16 cellular contexts compared by ENCODE assay signal in the genomic region with DNA sequence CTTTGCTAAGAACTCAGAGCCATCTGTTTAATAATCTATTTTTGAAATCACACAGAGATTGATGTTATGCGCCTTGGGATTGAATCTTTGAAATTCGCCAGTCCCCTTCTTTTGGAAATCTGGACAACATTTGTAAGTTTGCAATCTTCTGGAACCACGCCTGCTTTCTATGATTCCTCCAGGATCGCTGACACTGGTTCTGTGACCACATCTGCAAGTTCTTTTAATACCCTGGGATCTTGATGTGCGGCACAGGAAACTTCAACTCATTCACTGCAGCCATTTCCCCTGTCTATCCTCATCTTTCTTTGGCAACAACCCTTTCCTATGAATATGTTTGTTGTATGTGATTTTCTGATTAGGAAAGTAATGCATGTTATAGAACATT.
DNase-seq lines count a peak whose midpoint lies in the region; ATAC-seq and TF ChIP-seq lines count a peak whose summit lies in the region.
"Had no signal": no experiment of that assay in that cellular context is flagged by ENCODE, and none has a peak within 500 bp of the region (broad histone marks: within the 10 kb centered on the region; RNA-seq: fewer than 3 reads in every experiment).

No MANE protein-coding gene starts in this region.

- no peak overlapping the region for H2BK15ac ChIP-seq in mesendoderm (replicated peaks; ENCODE audit: low read depth)

- 70% methylated on average over 5 of the region's 5 CpGs for WGBS in mammary epithelial cell (ENCODE audit: low coverage, missing lambda C conversion rate)
- no CpG with 5 or more reads among the region's 5 CpGs for WGBS in mesendoderm (ENCODE audit: extremely low coverage, insufficient coverage, low lambda C conversion rate)

- H3K18ac ChIP-seq in mesendoderm (ENCODE audit: low read length), result no peak overlapping the region

- no peak overlapping the region for H2AFZ ChIP-seq in mammary epithelial cell (ENCODE audit: low read depth, low read length)
- H2AFZ ChIP-seq: GM23338 had no signal

- H3K9ac ChIP-seq in BLaER1, result no peak overlapping the region
- H3K9ac ChIP-seq in subcutaneous abdominal adipose tissue (ENCODE audit: low read length in 5 of 5), result no peak overlapping the region
- no peak overlapping the region for H3K9ac ChIP-seq in mammary epithelial cell (ENCODE audit: insufficient read depth, low read length)
- H3K9ac ChIP-seq in mesendoderm (ENCODE audit: low read length), result no peak overlapping the region

- TF ChIP-seq CTCF in fibroblast of mammary gland (conservative IDR thresholded peaks at IDR 0.05; ENCODE audit: control insufficient read depth, insufficient read depth, low read depth, low read length) (no peak), mammary epithelial cell (conservative IDR thresholded peaks at IDR 0.05 in 1 of 2, IDR thresholded peaks at IDR 0.05 in 1 of 2; ENCODE audit: extremely low read depth in 1 of 2, insufficient read depth in 1 of 2, low read depth in 1 of 2, low read length in 2 of 2) (no peak)

- H3K79me2 ChIP-seq in mammary epithelial cell (ENCODE audit: insufficient read depth, low read length) (no peaks in the 10 kb centered on the region), mesendoderm (ENCODE audit: control insufficient read depth, insufficient read depth, low read length) (no peaks in the 10 kb centered on the region)

- H3K23ac ChIP-seq in mesendoderm (ENCODE audit: low read length), result no peak overlapping the region

- H3K27ac ChIP-seq in BLaER1, result no peak overlapping the region
- H3K27ac ChIP-seq in angular gyrus (ENCODE audit: low read depth, low read length), result peak overlapping the region; percentile 85
- H3K27ac ChIP-seq in subcutaneous abdominal adipose tissue (ENCODE audit: low read depth, low read length), result peak overlapping the region; percentile 51
- no peak overlapping the region for H3K27ac ChIP-seq in mammary epithelial cell (ENCODE audit: insufficient read depth, low read depth, low read length)
- no peak overlapping the region for H3K27ac ChIP-seq in mesendoderm (ENCODE audit: low read depth, low read length)
- H3K27ac ChIP-seq: C4-2B had no signal

- DNase-seq in fibroblast of mammary gland (ENCODE audit: low read depth) (peak; percentile 7), mammary epithelial cell (no peak), mesendoderm (no peak), NAMALWA (ENCODE audit: low spot score) (no peak)
- DNase-seq: 8988T; CD4-positive, alpha-beta memory T cell; DMS79; H7; IMR-90 had no signal

- H3K9me3 ChIP-seq in BLaER1, result no peaks in the 10 kb centered on the region
- H3K9me3 ChIP-seq in subcutaneous abdominal adipose tissue (ENCODE audit: control insufficient read depth in 5 of 5, low read length in 5 of 5), result no peaks in the 10 kb centered on the region
- H3K9me3 ChIP-seq in mammary epithelial cell (replicated peaks; ENCODE audit: insufficient read depth, low read length), result peaks cover 5% of the 10 kb centered on the region

- H4K5ac ChIP-seq in mesendoderm (ENCODE audit: low read length), result no peak overlapping the region

- no peak overlapping the region for H3K56ac ChIP-seq in mesendoderm (ENCODE audit: low read length)

- no peaks in the 10 kb centered on the region for H3K79me1 ChIP-seq in mesendoderm (ENCODE audit: low read length)

- ATAC-seq in GM19035 (IDR thresholded peaks at IDR 0.05; ENCODE audit: unreplicated experiment), result no peak
- ATAC-seq: GM12878, GM23338 had no signal

- no peaks in the 10 kb centered on the region for H3K36me3 ChIP-seq in BLaER1
- peaks cover 0 to 3% (median 0%) of the 10 kb centered on the region in 5 donors for H3K36me3 ChIP-seq in subcutaneous abdominal adipose tissue (ENCODE audit: control insufficient read depth in 5 of 5, insufficient read depth in 5 of 5, low read length in 5 of 5)
- no peaks in the 10 kb centered on the region for H3K36me3 ChIP-seq in mammary epithelial cell (ENCODE audit: insufficient read depth, low read length)
- H3K36me3 ChIP-seq in mesendoderm (ENCODE audit: control insufficient read depth, insufficient read depth, low read length), result no peaks in the 10 kb centered on the region

- no peak overlapping the region for H2BK120ac ChIP-seq in mesendoderm (ENCODE audit: low read depth, low read length)

- 0 out of 2 replicates have a peak, but pooled peaks cover 11% of the 10 kb centered on the region for H3K4me1 ChIP-seq in BLaER1
- peaks cover 6 to 34% (median 12%) of the 10 kb centered on the region in 5 donors for H3K4me1 ChIP-seq in subcutaneous abdominal adipose tissue (ENCODE audit: control insufficient read depth in 5 of 5, insufficient read depth in 5 of 5, low read length in 5 of 5)
- no peaks in the 10 kb centered on the region for H3K4me1 ChIP-seq in mammary epithelial cell (ENCODE audit: insufficient read depth, low read length)
- no peaks in the 10 kb centered on the region for H3K4me1 ChIP-seq in mesendoderm (ENCODE audit: control insufficient read depth, low read depth, low read length)

- in situ Hi-C loops in mammary epithelial cell (cut with MboI; ENCODE audit: low sequenced_read_pairs in 2 of 2), result loop anchor here in 1 of 2 donors (25.0 kb wide), 1 partner anchor 157 kb away; no protein-coding TSS in a partner anchor

- CTCF ChIA-PET in mammary epithelial cell (lab: Charles Lee; ENCODE audit: low non-redundant PET), result no interaction called here

- no peak overlapping the region for H3K4me3 ChIP-seq in BLaER1
- H3K4me3 ChIP-seq in fibroblast of mammary gland (ENCODE audit: control insufficient read depth, low read depth, low read length), result no peak overlapping the region
- no peak overlapping the region for H3K4me3 ChIP-seq in subcutaneous abdominal adipose tissue (ENCODE audit: low read depth in 1 of 5, low read length in 5 of 5)
- H3K4me3 ChIP-seq in mammary epithelial cell (replicated peaks in 1 of 3; ENCODE audit: insufficient read depth in 1 of 3, low read depth in 2 of 3, low read length in 3 of 3), result no peak overlapping the region
- H3K4me3 ChIP-seq in mesendoderm (ENCODE audit: low read length), result no peak overlapping the region
- H3K4me3 ChIP-seq: GM12878, GM23338 had no signal

- H3K27me3 ChIP-seq in BLaER1, result no peaks in the 10 kb centered on the region
- no peaks in the 10 kb centered on the region for H3K27me3 ChIP-seq in subcutaneous abdominal adipose tissue (ENCODE audit: control insufficient read depth in 5 of 5, insufficient read depth in 4 of 5, low read length in 5 of 5)
- no peaks in the 10 kb centered on the region for H3K27me3 ChIP-seq in mammary epithelial cell (ENCODE audit: insufficient read depth, low read length)
- H3K27me3 ChIP-seq in mesendoderm (ENCODE audit: insufficient read depth, low read length, poor library complexity), result no peaks in the 10 kb centered on the region

- no peak overlapping the region for H2AK5ac ChIP-seq in mesendoderm (ENCODE audit: low read length)

- H4K8ac ChIP-seq in mesendoderm (ENCODE audit: low read depth, low read length), result no peak overlapping the region

- BruUV-seq in mammary epithelial cell (replicated peaks; lab: Mats Ljungman, UMichigan), result no TSS peak

- H3K4me2 ChIP-seq in BLaER1, result 0 out of 2 replicates have a peak overlapping the region, but pooled peaks have one; percentile 2
- no peak overlapping the region for H3K4me2 ChIP-seq in mammary epithelial cell (ENCODE audit: insufficient read depth, low read depth, low read length)
- H3K4me2 ChIP-seq in mesendoderm (ENCODE audit: low read length), result no peak overlapping the region
- H3K4me2 ChIP-seq: GM23338 had no signal

- no peak overlapping the region for H3K4ac ChIP-seq in mesendoderm (ENCODE audit: low read depth, low read length)

- H4K20me1 ChIP-seq in BLaER1, result no peaks in the 10 kb centered on the region
- no peaks in the 10 kb centered on the region for H4K20me1 ChIP-seq in mammary epithelial cell (ENCODE audit: insufficient read depth, low read length)

- dilution Hi-C loops in mammary epithelial cell (cut with HindIII; ENCODE audit: low sequenced_read_pairs), result no loop called here

- no peak overlapping the region for H2BK5ac ChIP-seq in mesendoderm (ENCODE audit: low read length)

- intact Hi-C loops in mammary epithelial cell (cut with micrococcal nuclease), result no loop called here

Comparison
In these comparisons a context has a peak if more than half of its experiments do, and no peak if none do; other contexts are left out.
1. H3K27ac ChIP-seq: peak in angular gyrus (single experiment) and subcutaneous abdominal adipose tissue (single experiment); none in BLaER1 (single experiment), mammary epithelial cell (single experiment) and mesendoderm (single experiment).